In the genomic region with DNA sequence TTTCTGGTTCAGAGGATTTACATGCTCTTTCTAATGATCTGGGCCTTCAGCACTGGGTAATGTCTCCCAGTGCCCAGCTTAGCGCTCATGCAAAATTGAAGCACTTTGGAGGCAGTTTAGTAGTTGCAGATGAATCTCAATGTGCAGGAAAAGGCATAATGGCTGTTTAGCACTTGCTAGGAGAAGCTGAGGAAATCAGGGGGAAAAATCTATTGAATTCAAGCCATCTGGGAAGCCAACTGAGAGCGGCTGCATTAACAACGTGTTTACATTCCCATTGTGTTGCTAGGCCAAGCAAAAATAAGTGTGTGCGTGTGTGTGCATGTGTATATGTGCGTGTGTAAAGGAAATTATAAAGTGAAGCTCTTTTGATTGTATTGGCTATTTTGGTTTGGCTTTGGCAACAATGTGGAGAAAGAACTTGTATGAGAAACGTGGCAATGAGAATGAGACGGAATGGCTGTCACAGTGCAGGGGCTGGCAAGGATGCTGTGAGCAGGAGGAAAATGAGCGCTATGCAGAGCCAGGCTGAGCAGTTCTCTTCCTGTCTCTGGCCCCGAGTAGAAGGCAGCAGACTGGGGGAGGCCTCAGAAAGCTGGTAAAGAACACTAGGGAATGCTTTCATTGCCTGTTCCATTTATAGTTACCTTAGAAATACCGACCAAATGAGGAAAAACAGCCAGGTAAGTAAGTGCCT, we compare ENCODE assay signal across 19 cellular contexts.
DNase-seq lines count a peak whose midpoint lies in the region; TF ChIP-seq lines count a peak whose summit lies in the region.
"Had no signal": no experiment of that assay in that cellular context is flagged by ENCODE, and none has a peak within 500 bp of the region (broad histone marks: within the 10 kb centered on the region; RNA-seq: fewer than 3 reads in every experiment).

No MANE protein-coding gene starts in this region.

- no peaks in the 10 kb centered on the region for H3K9me3 ChIP-seq in Peyer's patch
- H3K9me3 ChIP-seq: adrenal gland, spleen had no signal

- H3K36me3 Mint-ChIP-seq in Calu3 (ENCODE audit: insufficient read depth, unreplicated experiment) = peaks cover 5% of the 10 kb centered on the region
- H3K36me3 Mint-ChIP-seq: memory B cell, natural killer cell had no signal

- peak; percentile 13 for DNase-seq in NCI-H748 (lab: John Stamatoyannopoulos, UW; ENCODE audit: unreplicated experiment)
- no peak for DNase-seq in NCI-H748 treated with DMSO at 0.1 percent for 48 hours (lab: John Stamatoyannopoulos, UW)
- peak; percentile 64 for DNase-seq in inferior parietal cortex (ENCODE audit: extremely low spot score)
- DNase-seq in substantia nigra (lab: John Stamatoyannopoulos, UW) = peak in 3 of 49 donors; percentile 5 to 42 (median 17)
- no peak for DNase-seq in Calu3
- no peak for DNase-seq in activated naive CD4-positive, alpha-beta T cell treated with Interleukin-2 at 50 U/mL for 16 hours
- DNase-seq in Peyer's patch = no peak
- DNase-seq: activated CD4-positive, alpha-beta T cell treated with anti-CD3 and anti-CD28 coated beads, Interleukin-2, amount 50 U/mL, for 1 hour; activated effector memory CD4-positive, alpha-beta T cell treated with anti-CD3 and anti-CD28 coated beads, Interleukin-2, amount 50 U/mL, for 16 hours; adrenal gland; natural killer cell; NCI-H1694; NCI-H510A; spleen; T-helper 1 cell had no signal

- no peak overlapping the region for H3K4me3 Mint-ChIP-seq in Calu3 (ENCODE audit: low read depth, unreplicated experiment)
- H3K4me3 Mint-ChIP-seq: memory B cell, natural killer cell had no signal

- no peak overlapping the region for H3K27ac Mint-ChIP-seq in Calu3 (ENCODE audit: unreplicated experiment)
- H3K27ac Mint-ChIP-seq: memory B cell, natural killer cell had no signal

- CTCF ChIA-PET in Calu3 (lab: Charles Lee) = no interaction called here

- H3K27me3 Mint-ChIP-seq in Calu3 (ENCODE audit: unreplicated experiment) = no peaks in the 10 kb centered on the region
- H3K27me3 Mint-ChIP-seq: memory B cell had no signal

- no peak for TF ChIP-seq CTCF in Calu3 (IDR thresholded peaks at IDR 0.05; ENCODE audit: unreplicated experiment)
- TF ChIP-seq CTCF in Peyer's patch (IDR thresholded peaks at IDR 0.05) = no peak

- H3K4me1 Mint-ChIP-seq in Calu3 (ENCODE audit: low read depth, unreplicated experiment) = peaks cover 17% of the 10 kb centered on the region
- H3K4me1 Mint-ChIP-seq: memory B cell, natural killer cell had no signal

- no peak for TF ChIP-seq POLR2A in Peyer's patch (IDR thresholded peaks at IDR 0.05)

- H3K4me3 ChIP-seq in Peyer's patch = no peak overlapping the region
- H3K4me3 ChIP-seq: adrenal gland, hepatocyte, spleen had no signal

- no peaks in the 10 kb centered on the region for H3K36me3 ChIP-seq in Peyer's patch
- H3K36me3 ChIP-seq: adrenal gland, spleen had no signal

- no peaks in the 10 kb centered on the region for H3K4me1 ChIP-seq in Peyer's patch
- H3K4me1 ChIP-seq: spleen had no signal

- no peaks in the 10 kb centered on the region for H3K9me3 Mint-ChIP-seq in Calu3 (ENCODE audit: low read depth, unreplicated experiment)
- H3K9me3 Mint-ChIP-seq: memory B cell had no signal

- H3K27ac ChIP-seq in angular gyrus (ENCODE audit: low read depth, low read length) (peak overlapping the region; percentile 80), substantia nigra (ENCODE audit: low read depth, low read length, poor library complexity, severe bottlenecking) (peak overlapping the region; percentile 69), Peyer's patch (no peak overlapping the region)
- H3K27ac ChIP-seq: adrenal gland, C4-2B, hepatocyte, spleen had no signal

- intact Hi-C loops in Calu3 (cut with micrococcal nuclease; ENCODE audit: unreplicated experiment) = no loop called here

- BruUV-seq in Calu3 (replicated peaks; lab: Mats Ljungman, UMichigan) = no TSS peak

- no peaks in the 10 kb centered on the region for H3K27me3 ChIP-seq in Peyer's patch
- H3K27me3 ChIP-seq: adrenal gland, hepatocyte, spleen had no signal

Comparison
In these comparisons a context has a peak if more than half of its experiments do, and no peak if none do; other contexts are left out.
1. DNase-seq: peak in NCI-H748 (single experiment) and inferior parietal cortex (single experiment); none in NCI-H748 treated with DMSO at 0.1 percent for 48 hours (single experiment), Calu3 (single experiment), activated naive CD4-positive, alpha-beta T cell treated with Interleukin-2 at 50 U/mL for 16 hours (single experiment) and Peyer's patch (0 of 3).
2. H3K27ac ChIP-seq: peak in angular gyrus (single experiment) and substantia nigra (single experiment); none in Peyer's patch (0 of 4).